ENCODE assay signal across 8 cellular contexts in the genomic region with DNA sequence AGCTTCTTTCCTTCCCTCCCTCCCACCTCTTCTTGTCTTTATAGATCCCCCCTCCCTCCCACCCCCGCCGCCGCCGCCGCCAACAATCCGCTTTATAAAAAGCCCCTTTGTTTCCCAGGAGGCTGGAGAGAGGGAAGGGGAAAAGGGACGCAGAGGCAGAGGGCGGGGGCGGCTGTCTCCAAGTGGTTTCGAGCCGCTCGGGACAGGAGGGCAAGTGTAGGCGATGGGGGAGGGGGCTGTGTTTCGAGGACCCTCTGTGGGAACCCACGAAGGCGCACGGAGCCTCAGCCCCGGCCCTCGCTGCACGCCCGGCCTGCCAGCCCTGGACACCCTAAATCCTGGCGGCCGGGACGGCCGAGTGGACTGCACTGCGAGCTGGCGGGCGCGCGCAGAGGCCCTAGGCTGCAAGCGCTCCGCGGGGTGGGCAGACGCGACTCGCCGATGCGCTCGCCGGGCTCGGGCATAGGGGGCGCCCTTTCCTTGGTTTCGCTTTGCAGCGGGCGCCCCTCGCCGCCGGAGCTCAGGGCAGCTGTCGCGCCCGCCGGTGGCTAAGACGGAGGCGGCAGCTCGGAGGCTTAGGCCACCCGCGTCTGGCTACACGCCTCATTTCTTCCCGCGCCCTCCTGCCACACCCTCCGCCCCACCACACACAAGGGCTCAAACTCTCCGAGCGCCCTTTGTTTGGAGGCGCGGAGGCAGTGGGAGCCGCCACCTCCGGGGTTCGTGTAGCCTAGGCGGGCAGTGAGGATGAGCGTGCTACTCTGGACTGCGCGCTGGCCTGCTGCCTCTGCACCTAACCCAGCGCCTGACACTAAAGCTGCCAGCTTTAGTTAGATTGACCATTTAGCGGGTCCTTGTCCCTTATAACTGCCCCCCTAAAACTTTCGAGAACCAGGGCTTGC. TPM values are rescaled to one million over a fixed set of nuclear protein-coding genes. Genes with fewer than 3 reads are reported as not detected.
DNase-seq lines count a peak whose midpoint lies in the region; ATAC-seq and TF ChIP-seq lines count a peak whose summit lies in the region.

No MANE protein-coding gene starts in this region.

- H3K4me3 Mint-ChIP-seq in H9: peak overlapping the region; percentile 52 to 78
- H3K4me3 Mint-ChIP-seq in neural progenitor cell: peak overlapping the region; percentile 83

- H3K4me3 ChIP-seq in AG04449 (ENCODE audit: low read depth, low read length): peak overlapping the region; percentile 70
- H3K4me3 ChIP-seq in Peyer's patch: peak overlapping the region; percentile 39 to 63 (median 54)
- H3K4me3 ChIP-seq in neural progenitor cell: peak overlapping the region; percentile 55
- H3K4me3 ChIP-seq in upper lobe of right lung: peak overlapping the region; percentile 58

- H3T11ph ChIP-seq in H9 (ENCODE audit: low read length): no peak overlapping the region

- H3K4me1 Mint-ChIP-seq in H9: peaks cover 15 to 17% of the 10 kb centered on the region in 2 experiments
- H3K4me1 Mint-ChIP-seq in neural progenitor cell: peaks cover 24% of the 10 kb centered on the region

- H4K91ac ChIP-seq in H9 (ENCODE audit: insufficient read length, low read depth, low read length): no peak overlapping the region

- ATAC-seq in upper lobe of right lung: peak; percentile 77
- ATAC-seq in HG02973 (IDR thresholded peaks at IDR 0.05; ENCODE audit: unreplicated experiment): no peak

- H4K20me1 ChIP-seq in H9 (ENCODE audit: control insufficient read depth, insufficient read depth, insufficient read length): no peaks in the 10 kb centered on the region
- H4K20me1 ChIP-seq in neural progenitor cell (ENCODE audit: low read depth): no peaks in the 10 kb centered on the region

- no peak overlapping the region for H3K27ac Mint-ChIP-seq in H9
- H3K27ac Mint-ChIP-seq in neural progenitor cell: no peak overlapping the region

- no CpG with 5 or more reads among the region's 75 CpGs for WGBS in H9 (ENCODE audit: extremely low coverage, insufficient read length, low lambda C conversion rate)

- DNase-seq in AG04449 (ENCODE audit: low read depth, low spot score): no peak
- peak; percentile 71 for DNase-seq in H9
- DNase-seq in Peyer's patch: peak in 2 of 3 donors; percentile 61 to 75
- DNase-seq in activated naive CD4-positive, alpha-beta T cell treated with anti-CD3 and anti-CD28 coated beads, Interleukin-2, amount 50 U/mL, for 16 hours: peak; percentile 49
- peak; percentile 12 for DNase-seq in germinal center (ENCODE audit: low spot score)
- peak; percentile 85 for DNase-seq in neural progenitor cell (ENCODE audit: low spot score)
- DNase-seq in upper lobe of right lung: peak; percentile 83

- H3K27ac ChIP-seq in H9 (ENCODE audit: insufficient read length, low read depth, low read length) (no peak overlapping the region), Peyer's patch (peak overlapping the region in 3 of 4 donors; percentile 70 to 84 (median 80)), neural progenitor cell (no peak overlapping the region), upper lobe of right lung (peak overlapping the region; percentile 74)

- H3K9me3 Mint-ChIP-seq in H9 (peaks cover 41 to 56% of the 10 kb centered on the region in 2 experiments), neural progenitor cell (peaks cover 24% of the 10 kb centered on the region)

- CTCF ChIA-PET in AG04449 (lab: Yijun Ruan, JAX): interaction anchor here (0.6 to 2.7 kb wide), 19 partner anchors 11 to 417 kb away, joined by 3 to 13 read pairs (median 3); no protein-coding TSS in a partner anchor

- H3K9ac ChIP-seq in H9 (ENCODE audit: extremely low read depth, insufficient read length, low read length): no peak overlapping the region
- no peak overlapping the region for H3K9ac ChIP-seq in neural progenitor cell

- H3K36me3 ChIP-seq in Peyer's patch: no peaks in the 10 kb centered on the region
- no peaks in the 10 kb centered on the region for H3K36me3 ChIP-seq in neural progenitor cell
- H3K36me3 ChIP-seq in upper lobe of right lung: no peaks in the 10 kb centered on the region

- H3K36me3 Mint-ChIP-seq in H9 (ENCODE audit: insufficient read depth in 1 of 3, low read depth in 3 of 3): peaks cover 0 to 7% (median 4%) of the 10 kb centered on the region in 3 experiments; a peak in 4 of 7 replicates
- peaks cover 2% of the 10 kb centered on the region for H3K36me3 Mint-ChIP-seq in neural progenitor cell

- no peaks in the 10 kb centered on the region for H3K79me1 ChIP-seq in H9 (ENCODE audit: insufficient read depth, low read depth, low read length, poor library complexity, severe bottlenecking)

- H3K27me3 ChIP-seq in H9 (ENCODE audit: insufficient read depth, low read length) (peaks cover 48% of the 10 kb centered on the region; the same call in 1 of the 2 replicates), Peyer's patch (no peaks in the 10 kb centered on the region), neural progenitor cell (peaks cover 62% of the 10 kb centered on the region), upper lobe of right lung (no peaks in the 10 kb centered on the region)

- peaks cover 8% of the 10 kb centered on the region for H3F3A ChIP-seq in neural progenitor cell (ENCODE audit: low read depth)

- no peak overlapping the region for H3K56ac ChIP-seq in H9 (ENCODE audit: insufficient read length, low read depth, low read length)

- no peak overlapping the region for H2BK5ac ChIP-seq in H9 (ENCODE audit: insufficient read length, low read length)

- no peak overlapping the region for H2AK5ac ChIP-seq in H9 (ENCODE audit: insufficient read length, low read length)

- no peak overlapping the region for H3K4ac ChIP-seq in H9 (ENCODE audit: low read depth, low read length)

- H3K79me2 ChIP-seq in H9 (ENCODE audit: insufficient read depth, low read length) (no peaks in the 10 kb centered on the region), neural progenitor cell (ENCODE audit: low read depth) (no peaks in the 10 kb centered on the region)

- no peak for TF ChIP-seq POLR2A in Peyer's patch (IDR thresholded peaks at IDR 0.05)

- no peak overlapping the region for H2BK120ac ChIP-seq in H9 (ENCODE audit: low read depth, low read length, poor library complexity, severe bottlenecking)

- intact Hi-C loops in upper lobe of right lung (cut with DNase I): no loop called here

- no peak overlapping the region for H3K18ac ChIP-seq in H9 (ENCODE audit: insufficient read length, low read depth, low read length)

- peak overlapping the region; percentile 92 for H3K4me2 ChIP-seq in H9 (ENCODE audit: insufficient read depth, insufficient read length, low read length)
- peak overlapping the region; percentile 71 for H3K4me2 ChIP-seq in neural progenitor cell

- H3K9me3 ChIP-seq in H9 (ENCODE audit: control insufficient read depth, low read depth, low read length) (no peaks in the 10 kb centered on the region), Peyer's patch (peaks cover 0 to 3% (median 0%) of the 10 kb centered on the region in 4 donors), neural progenitor cell (ENCODE audit: low read depth) (no peaks in the 10 kb centered on the region), upper lobe of right lung (no peaks in the 10 kb centered on the region)

- H2BK15ac ChIP-seq in H9 (ENCODE audit: low read depth, low read length): no peak overlapping the region

- no peak overlapping the region for H2BK20ac ChIP-seq in H9 (ENCODE audit: low read depth, low read length, poor library complexity, severe bottlenecking)

- H2AFZ ChIP-seq in H9 (ENCODE audit: low read length): no peak overlapping the region
- peak overlapping the region; percentile 4 for H2AFZ ChIP-seq in neural progenitor cell (replicated peaks)

- no peak overlapping the region for H2BK12ac ChIP-seq in H9 (ENCODE audit: insufficient read length, low read depth, low read length)

- H3K14ac ChIP-seq in H9 (ENCODE audit: insufficient read depth, low read length): no peak overlapping the region

- H3K27me3 Mint-ChIP-seq in H9 (ENCODE audit: low read depth) (peaks cover 72% of the 10 kb centered on the region), neural progenitor cell (ENCODE audit: insufficient read depth, low read depth) (peaks cover 21% of the 10 kb centered on the region)

- H4K5ac ChIP-seq in H9 (ENCODE audit: insufficient read length, low read depth, low read length): no peak overlapping the region

- POLR2A ChIA-PET in AG04449 (lab: Yijun Ruan, JAX): interaction anchor here (1.2 to 1.4 kb wide), 2 partner anchors 303 to 333 kb away, joined by 3 to 4 read pairs; no protein-coding TSS in a partner anchor

- H3K4me1 ChIP-seq in H9 (ENCODE audit: insufficient read depth, low read length) (no peaks in the 10 kb centered on the region; the same call in 1 of the 2 replicates), Peyer's patch (peaks cover 0 to 5% (median 0%) of the 10 kb centered on the region in 4 donors), neural progenitor cell (no peaks in the 10 kb centered on the region), upper lobe of right lung (no peaks in the 10 kb centered on the region)

- H3K23ac ChIP-seq in H9 (ENCODE audit: insufficient read length, low read depth, low read length): no peak overlapping the region

- no peak overlapping the region for H4K8ac ChIP-seq in H9 (replicated peaks; ENCODE audit: insufficient read length, low read depth, low read length)

- TF ChIP-seq CTCF in AG04449 (IDR thresholded peaks at IDR 0.05; ENCODE audit: insufficient read depth, low read length, missing control alignments) (peak; percentile 63), H9 (conservative IDR thresholded peaks at IDR 0.05) (peak; percentile 70), Peyer's patch (IDR thresholded peaks at IDR 0.05) (peak in 4 of 6 experiments; percentile 34 to 49 (median 44)), neural progenitor cell (IDR thresholded peaks at IDR 0.05) (peak; percentile 57), upper lobe of right lung (IDR thresholded peaks at IDR 0.05) (peak; percentile 57)

- peaks cover 32% of the 10 kb centered on the region for H3K23me2 ChIP-seq in H9 (ENCODE audit: insufficient read length, low read depth, low read length, poor library complexity, severe bottlenecking)

RNA-seq across cellular contexts. Expression of a gene that starts 2.2 kb away (rescaled TPM):
- total RNA-seq in H9 (2021): 0.48 and 0.53 TPM in 2 replicates
- 1 to 10 TPM in 1 of 4 donors, under 1 TPM in 3; 0.38 to 2.5 (median 0.75) TPM for total RNA-seq in Peyer's patch
- total RNA-seq in neural progenitor cell (ENCODE audit: low replicate concordance): 0.25 TPM in 1 of 2 replicates, not detected in the other
- 5.0 TPM for total RNA-seq in upper lobe of right lung

Comparison
In these comparisons a context has a peak if more than half of its experiments do, and no peak if none do; other contexts are left out.
1. H3K27ac ChIP-seq: peak in Peyer's patch (3 of 4) and upper lobe of right lung (single experiment); none in H9 (single experiment) and neural progenitor cell (single experiment).
2. Peak in every context shown above with its lines, with median percentiles within 50 percentile points of each other: H3K4me3 ChIP-seq and CTCF ChIP-seq.